ENCODE assay signal across 8 cellular contexts in the genomic region with DNA sequence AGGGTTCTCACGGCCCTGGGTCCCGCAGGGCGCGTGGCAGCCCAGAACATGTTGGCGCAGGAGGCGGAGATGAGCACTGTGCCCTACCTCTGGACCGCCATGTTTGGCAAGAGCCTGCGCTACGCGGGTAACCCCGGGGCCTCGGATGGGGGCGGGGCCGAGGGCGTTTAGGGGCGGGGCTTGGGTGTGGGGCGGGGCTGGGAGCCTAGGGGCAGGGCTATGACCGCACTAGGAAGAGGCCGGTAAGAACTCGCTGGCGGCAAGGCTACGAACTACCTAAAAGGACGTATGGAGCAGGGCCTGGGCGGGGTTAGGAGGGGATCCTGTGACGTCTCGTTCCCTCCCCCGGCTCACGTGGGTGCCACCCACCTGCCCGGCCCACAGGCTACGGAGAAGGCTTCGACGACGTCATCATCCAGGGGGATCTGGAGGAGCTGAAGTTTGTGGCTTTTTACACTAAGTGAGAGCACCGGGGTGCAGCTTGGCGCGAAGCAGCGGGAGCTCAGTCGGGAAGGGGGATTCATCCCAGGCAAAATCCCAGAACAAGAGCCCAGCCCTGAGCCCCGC. TPM values are rescaled to one million over a fixed set of nuclear protein-coding genes. Genes with fewer than 3 reads are reported as not detected.
DNase-seq lines count a peak whose midpoint lies in the region; ATAC-seq and TF ChIP-seq lines count a peak whose summit lies in the region.

No MANE protein-coding gene starts in this region.

- DNase-seq in AG10803 (ENCODE audit: low read depth), result peak; percentile 54
- DNase-seq in T-helper 1 cell, result peak; percentile 36 to 60 (median 55)
- DNase-seq in body of pancreas, result peak; percentile 69 to 79 (median 78)
- peak; percentile 46 to 65 for DNase-seq in stimulated activated CD4-positive, alpha-beta T cell treated with anti-CD3 and anti-CD28 coated beads, Interleukin-12 subunit alpha, Interleukin-12 subunit beta, amount 100 ng/mL, for 24 hours (ENCODE audit: low read depth in 2 of 2)
- no peak for DNase-seq in OCI-LY7 (ENCODE audit: low spot score)

- H3K36me3 ChIP-seq in body of pancreas (replicated peaks in 1 of 2; ENCODE audit: insufficient read depth in 1 of 2, low read depth in 2 of 2) (no peaks in the 10 kb centered on the region), OCI-LY7 (ENCODE audit: insufficient read depth, low read length) (peaks cover 6% of the 10 kb centered on the region)

- no peak for TF ChIP-seq CTCF in AG10803 (conservative IDR thresholded peaks at IDR 0.05; ENCODE audit: low read length)
- TF ChIP-seq CTCF in body of pancreas (IDR thresholded peaks at IDR 0.05), result no peak
- TF ChIP-seq CTCF in OCI-LY7 (conservative IDR thresholded peaks at IDR 0.05; ENCODE audit: low read length), result no peak

- H3K9me2 ChIP-seq in OCI-LY7 (ENCODE audit: insufficient read depth, low read length), result no peaks in the 10 kb centered on the region

- H3K27me3 ChIP-seq in body of pancreas, result no peaks in the 10 kb centered on the region

- no TSS peak for BruUV-seq in OCI-LY7 (replicated peaks; lab: Mats Ljungman, UMichigan)

- ATAC-seq in body of pancreas (peak; percentile 64), HG03354 (IDR thresholded peaks at IDR 0.05; ENCODE audit: poor library complexity, severe bottlenecking, unreplicated experiment) (no peak), GM18519 (IDR thresholded peaks at IDR 0.05; ENCODE audit: low FRiP score, unreplicated experiment) (no peak)

- CTCF ChIA-PET in OCI-LY7 (lab: Charles Lee; ENCODE audit: unreplicated experiment), result no interaction called here

- intact Hi-C loops in body of pancreas (cut with DNase I), result no loop called here
- intact Hi-C loops in OCI-LY7 (cut with micrococcal nuclease; ENCODE audit: unreplicated experiment), result no loop called here

- H3K4me3 ChIP-seq in AG10803 (ENCODE audit: low read length) (peak overlapping the region; percentile 22), body of pancreas (no peak overlapping the region), iPS-18c (ENCODE audit: insufficient read depth, low read depth, low read length) (peak overlapping the region; percentile 52), OCI-LY7 (ENCODE audit: low read depth, low read length, poor library complexity, severe bottlenecking) (no peak overlapping the region)

- H3K27ac ChIP-seq in body of pancreas, result no peak overlapping the region
- no peak overlapping the region for H3K27ac ChIP-seq in OCI-LY7 (ENCODE audit: low read depth, low read length, poor library complexity, severe bottlenecking)

- H3K9me3 ChIP-seq in body of pancreas, result no peaks in the 10 kb centered on the region
- peaks cover 4% of the 10 kb centered on the region for H3K9me3 ChIP-seq in iPS-18c (ENCODE audit: control insufficient read depth, insufficient read depth, low read length)
- H3K9me3 ChIP-seq in OCI-LY7 (ENCODE audit: low read length), result no peaks in the 10 kb centered on the region

- H2AFZ ChIP-seq in OCI-LY7 (ENCODE audit: low read length), result no peak overlapping the region

- 4 to 11% methylated on average over 13 to 37 of the region's 39 CpGs for WGBS in body of pancreas, 2 donors

- peaks cover 34% of the 10 kb centered on the region for H3K4me1 ChIP-seq in body of pancreas
- H3K4me1 ChIP-seq in OCI-LY7 (ENCODE audit: insufficient read depth, low read length, poor library complexity, severe bottlenecking), result peaks cover 19% of the 10 kb centered on the region

- peaks cover 10% of the 10 kb centered on the region for H3K79me2 ChIP-seq in OCI-LY7 (ENCODE audit: insufficient read depth, low read depth, low read length)

- no peaks in the 10 kb centered on the region for H4K20me1 ChIP-seq in OCI-LY7 (ENCODE audit: insufficient read depth, low read length)

- no peak for TF ChIP-seq POLR2A in body of pancreas (IDR thresholded peaks at IDR 0.05)

- POLR2A ChIA-PET in OCI-LY7 (lab: Charles Lee), result interaction anchor here (0.6 kb wide), 1 partner anchor 94 kb away, joined by 4 read pairs; no protein-coding TSS in a partner anchor

- no peak overlapping the region for H3K4me2 ChIP-seq in OCI-LY7 (ENCODE audit: low read length)

RNA-seq across cellular contexts. Expression of gene LZTR1, which starts 2.8 kb away (rescaled TPM):
- total RNA-seq in body of pancreas, result 10 to 100 TPM; 25.7 to 66.9 TPM
- total RNA-seq in OCI-LY7 (2014; rRNA removed; shearing (Covaris generic)), result 46.8 and 48.3 TPM in 2 replicates
- total RNA-seq in OCI-LY7 (2022), result 54.9 and 61.8 TPM in 2 replicates

RNA-seq across cellular contexts. Expression of gene AIFM3, which starts 12.3 kb away (rescaled TPM):
- 1 to 10 TPM in 1 of 2 donors, under 1 TPM in 1; 0.78 to 3.0 TPM for total RNA-seq in body of pancreas
- total RNA-seq in OCI-LY7 (2014; rRNA removed; shearing (Covaris generic)), result 0.47 TPM in 1 of 2 replicates, not detected in the other
- total RNA-seq in OCI-LY7 (2022), result not detected in 2 replicates

RNA-seq across cellular contexts. Expression of gene THAP7, which starts 22.6 kb away (rescaled TPM):
- 10 to 100 TPM; 17.1 to 20.2 TPM for total RNA-seq in body of pancreas
- 60.4 and 73.0 TPM in 2 replicates for total RNA-seq in OCI-LY7 (2014; rRNA removed; shearing (Covaris generic))
- total RNA-seq in OCI-LY7 (2022), result 35.8 and 36.3 TPM in 2 replicates

RNA-seq across cellular contexts. Expression of gene P2RX6, which starts 35.6 kb away (rescaled TPM):
- not detected for total RNA-seq in body of pancreas
- 0.06 TPM in 1 of 2 replicates, not detected in the other for total RNA-seq in OCI-LY7 (2014; rRNA removed; shearing (Covaris generic))
- total RNA-seq in OCI-LY7 (2022), result 0.30 and 0.32 TPM in 2 replicates

RNA-seq across cellular contexts. Expression of gene SLC7A4, which starts 53.0 kb away (rescaled TPM):
- 1 to 10 TPM; 1.3 to 1.8 TPM for total RNA-seq in body of pancreas
- total RNA-seq in OCI-LY7 (2014; rRNA removed; shearing (Covaris generic)), result not detected in 2 replicates
- total RNA-seq in OCI-LY7 (2022), result not detected in 2 replicates

Comparison
In these comparisons a context has a peak if more than half of its experiments do, and no peak if none do; other contexts are left out.
1. H3K4me3 ChIP-seq: peak in AG10803 (single experiment) and iPS-18c (single experiment); none in body of pancreas (0 of 2) and OCI-LY7 (single experiment).